In the genomic region with DNA sequence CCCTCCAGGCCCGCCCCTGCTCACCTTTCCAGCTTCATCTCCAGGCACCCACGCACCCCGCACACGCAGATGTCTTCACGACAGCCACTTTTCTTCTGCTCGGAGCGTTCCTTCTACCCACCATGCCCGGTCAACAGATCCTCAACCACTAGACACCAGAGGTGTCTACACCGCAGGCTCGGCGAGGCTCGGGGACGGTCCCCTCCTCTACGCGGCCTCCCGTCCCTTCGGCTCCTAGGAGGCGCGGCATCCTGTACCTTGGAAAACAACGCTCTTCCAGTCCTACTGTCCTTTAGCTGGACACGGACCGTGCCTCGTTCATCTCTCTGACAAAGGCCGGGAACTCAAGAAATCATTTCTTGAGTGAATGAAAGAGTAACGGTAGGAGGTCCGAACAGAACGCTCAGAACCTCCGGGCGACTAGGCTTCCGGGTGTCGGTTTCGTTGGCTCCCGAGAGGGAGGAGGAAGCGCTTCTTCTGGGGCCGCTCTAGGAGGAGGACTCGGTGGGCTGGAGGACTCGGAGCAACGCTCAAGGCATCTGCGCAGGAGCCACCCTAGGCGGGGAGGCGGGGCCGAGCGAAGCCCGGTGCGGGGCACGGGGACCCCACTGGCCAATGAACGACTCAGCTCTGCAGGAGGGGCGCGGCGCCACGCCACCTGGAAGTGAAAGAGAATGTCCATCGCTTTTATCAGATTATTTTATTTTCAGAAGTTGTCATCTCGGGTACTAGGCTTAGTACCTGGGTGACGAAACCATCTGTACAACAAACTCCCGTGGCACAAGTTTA, we compare ENCODE assay signal across 1 cellular context.
TF ChIP-seq lines count a peak whose summit lies in the region.

No MANE protein-coding gene starts in this region.

TF ChIP-seq in endothelial cell of umbilical vein, 7 proteins besides CTCF, POLR2A, EP300 and RAD21:
- peak; percentile 77 for TF ChIP-seq POLR2AphosphoS5 (IDR thresholded peaks at IDR 0.05; ENCODE audit: insufficient read depth, low read depth, low read length)
- TF ChIP-seq EZH2 (IDR thresholded peaks at IDR 0.05; ENCODE audit: borderline replicate concordance, low read depth, low read length, severe bottlenecking) = no peak
- TF ChIP-seq, protein P1, sequence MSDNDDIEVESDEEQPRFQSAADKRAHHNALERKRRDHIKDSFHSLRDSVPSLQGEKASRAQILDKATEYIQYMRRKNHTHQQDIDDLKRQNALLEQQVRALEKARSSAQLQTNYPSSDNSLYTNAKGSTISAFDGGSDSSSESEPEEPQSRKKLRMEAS (IDR thresholded peaks at IDR 0.05; ENCODE audit: insufficient read depth, insufficient read length) = peak; percentile 73
- TF ChIP-seq GATA2 (IDR thresholded peaks at IDR 0.05; ENCODE audit: insufficient read depth, insufficient read length, low read depth, low read length) = no peak
- no peak for TF ChIP-seq JUN (IDR thresholded peaks at IDR 0.05; ENCODE audit: borderline replicate concordance, insufficient read depth, insufficient read length, low read depth)
TF ChIP-seq in endothelial cell of umbilical vein: peak in this region for 2.
